24 cellular contexts compared by ENCODE assay signal in the genomic region with DNA sequence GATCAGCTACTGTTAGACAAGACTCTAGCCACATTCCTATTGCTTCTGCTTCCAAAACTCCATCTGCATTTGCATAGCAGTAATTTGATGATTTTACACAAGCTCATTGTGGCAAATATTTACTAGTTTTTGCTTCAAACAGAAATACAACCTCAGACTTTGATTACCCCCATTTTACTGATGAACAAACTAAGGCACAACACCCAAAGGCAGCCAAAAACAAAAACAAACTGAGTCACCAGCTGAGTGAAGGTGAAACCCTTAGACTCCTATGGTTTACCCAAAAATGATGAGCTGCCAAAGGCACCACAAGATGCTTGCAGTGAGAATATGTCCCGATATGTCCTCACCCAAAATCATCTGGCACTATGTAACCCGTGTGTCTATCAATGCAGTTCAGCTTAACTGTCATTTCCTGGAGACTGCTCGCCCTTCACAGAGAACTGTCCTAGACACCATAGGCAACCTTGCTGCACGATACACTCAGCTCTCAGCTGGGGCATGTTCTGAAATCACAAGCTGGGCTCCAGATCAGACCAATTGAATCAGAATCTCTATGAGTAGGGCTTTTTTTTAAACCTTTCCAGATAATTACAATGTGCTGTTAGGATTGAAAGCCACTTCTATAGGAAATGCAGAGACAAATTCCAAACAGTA.
"Had no signal": no experiment of that assay in that cellular context is flagged by ENCODE, and none has a peak within 500 bp of the region (broad histone marks: within the 10 kb centered on the region; RNA-seq: fewer than 3 reads in every experiment).

No MANE protein-coding gene starts in this region.

- H3K4me3 ChIP-seq: mucosa of descending colon, sigmoid colon, spleen, upper lobe of left lung had no signal

- H3K9me3 ChIP-seq: mucosa of descending colon, sigmoid colon, spleen, upper lobe of left lung had no signal

- DNase-seq: activated CD4-positive, alpha-beta T cell treated with anti-CD3 and anti-CD28 coated beads, Interleukin-2, amount 50 U/mL, for 4 hours; activated T-cell treated with anti-CD3 and anti-CD28 coated beads for 4 hours; aorta; caudate nucleus; dermis blood vessel endothelial cell; effector CD8-positive, alpha-beta T cell; erythroblast; foreskin keratinocyte; glutamatergic neuron; hypothalamus; left colon; mesendoderm; mucosa of descending colon; occipital lobe; posterior cingulate gyrus; sigmoid colon; spleen; stimulated activated CD4-positive, alpha-beta T cell treated with anti-CD3 and anti-CD28 coated beads, Interleukin-4, amount 100 ng/mL, for 24 hours; stimulated activated naive CD4-positive, alpha-beta T cell treated with Interleukin-2 at 50 U/mL for 16 hours; upper lobe of left lung had no signal

- H3K4me3 Mint-ChIP-seq: brain had no signal

- H3K27ac Mint-ChIP-seq: activated naive CD4-positive, alpha-beta T cell treated with anti-CD3 and anti-CD28 coated beads, Interleukin-2, amount 50 U/mL, for 72 hours; brain had no signal

- H3K9me3 Mint-ChIP-seq: brain had no signal

- H3K27ac ChIP-seq: foreskin keratinocyte, sigmoid colon, spleen, upper lobe of left lung had no signal

- H3K36me3 ChIP-seq: sigmoid colon, spleen, upper lobe of left lung had no signal

- ATAC-seq: foreskin keratinocyte, left colon, mucosa of descending colon had no signal

- FAIRE-seq: islet of Langerhans, TTC549 had no signal

- H3K36me3 Mint-ChIP-seq: brain had no signal

- H3K27me3 ChIP-seq: foreskin keratinocyte had no signal
